9 cellular contexts compared by ENCODE assay signal in genomic region chr4:125497861-125498260, GRCh38.
"Had no signal": no experiment of that assay in that cellular context is flagged by ENCODE, and none has a peak within 500 bp of the region (broad histone marks: within the 10 kb centered on the region; RNA-seq: fewer than 3 reads in every experiment).

No MANE protein-coding gene starts in this region.

- H3K9ac ChIP-seq: GM23248 had no signal

- H3K27ac ChIP-seq: GM23248 had no signal

- DNase-seq: GM23248, GOT3, H7, H9, HCEC 1CT, HFFc6 had no signal

- ATAC-seq: GM23338, HCT116 had no signal

- H3K9me3 ChIP-seq: HAP-1 had no signal

- H2AFZ ChIP-seq: GM23248, GM23338 had no signal

- H3K4me2 ChIP-seq: GM23338 had no signal

- H3K36me3 ChIP-seq: HAP-1 had no signal

- H3K4me3 ChIP-seq: GM23248, GM23338, HAP-1 had no signal
